Comparison of ENCODE assay signal across 31 cellular contexts in the genomic region with DNA sequence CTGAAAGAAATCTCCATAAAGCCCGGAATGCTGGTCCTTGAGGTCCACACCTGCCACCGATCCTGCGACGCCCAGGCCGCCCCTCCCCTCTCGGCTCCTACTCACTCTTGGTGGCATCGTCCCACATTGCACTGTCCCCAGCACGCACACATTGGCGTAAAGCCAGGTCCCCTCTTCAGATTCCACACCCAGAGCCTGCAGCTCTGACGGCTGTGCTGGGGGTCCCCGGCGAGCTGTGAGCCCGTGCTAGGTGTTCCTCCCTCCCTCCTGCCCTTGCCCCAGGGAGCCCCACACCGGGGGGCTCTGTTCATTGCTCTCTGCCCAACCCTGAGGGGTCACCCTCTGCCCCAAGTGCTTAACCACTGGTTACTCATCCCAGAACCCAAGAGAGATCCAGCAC. TPM values are rescaled to one million over a fixed set of nuclear protein-coding genes. Genes with fewer than 3 reads are reported as not detected.
"Had no signal": no experiment of that assay in that cellular context is flagged by ENCODE, and none has a peak within 500 bp of the region (broad histone marks: within the 10 kb centered on the region; RNA-seq: fewer than 3 reads in every experiment).

No MANE protein-coding gene starts in this region.

- H3K4me3 ChIP-seq: breast epithelium, esophagus muscularis mucosa, heart left ventricle, right atrium auricular region, smooth muscle cell, thoracic aorta, uterus had no signal

- H3K36me3 ChIP-seq: breast epithelium, right atrium auricular region, thoracic aorta, uterus, WERI-Rb-1 had no signal

- H3K27ac Mint-ChIP-seq: activated CD4-positive, alpha-beta memory T cell treated with anti-CD3 and anti-CD28 coated beads, Interleukin-2, amount 10 ng/mL, durations not matched to agents 7 days and 5 days; activated CD4-positive, alpha-beta T cell treated with anti-CD3 and anti-CD28 coated beads, Interleukin-2, amount 10 ng/mL, durations not matched to agents 24 days and 14 days; activated T-helper 17 cell treated with anti-CD3 and anti-CD28 coated beads, Interleukin-2, amount 50 U/mL, for 72 hours; dendritic cell treated with granulocyte-macrophage colony-stimulating factor and Interleukin-4, amounts not matched to agents 40 ng/mL and 50 ng/mL, for 4 days; immature natural killer cell; mesothelial cell of epicardium; type B pancreatic cell had no signal

- H3K27me3 Mint-ChIP-seq: activated T-helper 17 cell treated with anti-CD3 and anti-CD28 coated beads, Interleukin-2, amount 50 U/mL, for 72 hours; dendritic cell treated with granulocyte-macrophage colony-stimulating factor and Interleukin-4, amounts not matched to agents 40 ng/mL and 50 ng/mL, for 4 days had no signal

- H3K4me3 Mint-ChIP-seq: activated CD4-positive, alpha-beta memory T cell treated with anti-CD3 and anti-CD28 coated beads, Interleukin-2, amount 10 ng/mL, durations not matched to agents 7 days and 5 days; activated CD4-positive, alpha-beta T cell treated with anti-CD3 and anti-CD28 coated beads, Interleukin-2, amount 10 ng/mL, durations not matched to agents 24 days and 14 days; activated T-cell treated with anti-CD3 and anti-CD28 coated beads, Interleukin-2, amount 50 U/mL, for 4 hours; activated T-helper 17 cell treated with anti-CD3 and anti-CD28 coated beads, Interleukin-2, amount 50 U/mL, for 72 hours; dendritic cell treated with granulocyte-macrophage colony-stimulating factor and Interleukin-4, amounts not matched to agents 40 ng/mL and 50 ng/mL, for 4 days; immature natural killer cell; mesothelial cell of epicardium; naive B cell; neural crest cell; type B pancreatic cell had no signal

- ATAC-seq: activated CD4-positive, CD25-positive, alpha-beta regulatory T cell treated with anti-CD3 and anti-CD28 coated beads, Interleukin-2, amount 50 U/mL, for 24 hours; activated T-cell treated with anti-CD3 and anti-CD28 coated beads, Interleukin-2, amount 50 U/mL, for 4 hours; activated T-helper 17 cell treated with anti-CD3 and anti-CD28 coated beads, Interleukin-2, amount 50 U/mL, for 72 hours; foreskin keratinocyte had no signal

- H3K9me3 Mint-ChIP-seq: activated CD4-positive, alpha-beta memory T cell treated with anti-CD3 and anti-CD28 coated beads, Interleukin-2, amount 10 ng/mL, durations not matched to agents 7 days and 5 days; activated CD4-positive, alpha-beta T cell treated with anti-CD3 and anti-CD28 coated beads, Interleukin-2, amount 10 ng/mL, durations not matched to agents 24 days and 14 days; activated T-cell treated with anti-CD3 and anti-CD28 coated beads, Interleukin-2, amount 50 U/mL, for 4 hours; activated T-helper 17 cell treated with anti-CD3 and anti-CD28 coated beads, Interleukin-2, amount 50 U/mL, for 72 hours; dendritic cell treated with granulocyte-macrophage colony-stimulating factor and Interleukin-4, amounts not matched to agents 40 ng/mL and 50 ng/mL, for 4 days; immature natural killer cell; naive B cell; type B pancreatic cell had no signal

- H3K27ac ChIP-seq: breast epithelium, esophagus muscularis mucosa, foreskin keratinocyte, heart left ventricle, parathyroid adenoma, right atrium auricular region, thoracic aorta, uterus, WERI-Rb-1 had no signal

- H3K36me3 Mint-ChIP-seq: immature natural killer cell, mesothelial cell of epicardium, naive B cell, type B pancreatic cell had no signal

- DNase-seq: activated CD4-positive, alpha-beta memory T cell treated with anti-CD3 and anti-CD28 coated beads, Interleukin-2, amount 10 ng/mL, durations not matched to agents 7 days and 5 days; activated CD4-positive, alpha-beta T cell treated with anti-CD3 and anti-CD28 coated beads, Interleukin-2, amount 10 ng/mL, durations not matched to agents 24 days and 14 days; activated gamma-delta T cell treated with Interleukin-2 at 50 U/mL for 16 hours; activated naive CD4-positive, alpha-beta T cell treated with anti-CD3 and anti-CD28 coated beads, Interleukin-2, amount 50 U/mL, for 16 hours; activated T-cell treated with anti-CD3 and anti-CD28 coated beads, Interleukin-2, amount 50 U/mL, for 4 hours; central memory CD4-positive, alpha-beta T cell; foreskin keratinocyte; heart left ventricle; hypothalamus; immature natural killer cell; kidney; naive B cell; occipital lobe; stimulated activated CD4-positive, alpha-beta T cell treated with anti-CD3 and anti-CD28 coated beads, Interleukin-1b, Interleukin-23, amount 100 ng/mL, for 48 hours; stimulated activated naive CD4-positive, alpha-beta T cell treated with Interleukin-2 at 50 U/mL for 16 hours; T1000; uterus; WERI-Rb-1 had no signal

- H3K4me1 Mint-ChIP-seq: activated CD4-positive, alpha-beta memory T cell treated with anti-CD3 and anti-CD28 coated beads, Interleukin-2, amount 10 ng/mL, durations not matched to agents 7 days and 5 days; activated CD4-positive, alpha-beta T cell treated with anti-CD3 and anti-CD28 coated beads, Interleukin-2, amount 10 ng/mL, durations not matched to agents 24 days and 14 days; activated T-helper 17 cell treated with anti-CD3 and anti-CD28 coated beads, Interleukin-2, amount 50 U/mL, for 72 hours; immature natural killer cell; mesothelial cell of epicardium; neural crest cell had no signal

- H3K27me3 ChIP-seq: foreskin keratinocyte, heart left ventricle, right atrium auricular region, uterus had no signal

- H3K4me1 ChIP-seq: breast epithelium, esophagus muscularis mucosa, foreskin keratinocyte, heart left ventricle, parathyroid adenoma, right atrium auricular region, uterus had no signal

- H3K9me3 ChIP-seq: breast epithelium, esophagus muscularis mucosa, heart left ventricle, right atrium auricular region, thoracic aorta, uterus had no signal

RNA-seq across cellular contexts. Expression of a gene that starts 8.5 kb away (rescaled TPM):
- total RNA-seq: activated CD4-positive, alpha-beta T cell treated with anti-CD3 and anti-CD28 coated beads, Interleukin-2, amount 10 ng/mL, durations not matched to agents 24 days and 14 days; activated T-cell treated with anti-CD3 and anti-CD28 coated beads, Interleukin-2, amount 50 U/mL, for 4 hours; foreskin keratinocyte; kidney; mesothelial cell of epicardium; neural crest cell; occipital lobe; pulmonary artery endothelial cell; smooth muscle cell had no signal
